24 cellular contexts compared by ENCODE assay signal in genomic region chrX:6701085-6701484, GRCh38.
"Had no signal": no experiment of that assay in that cellular context is flagged by ENCODE, and none has a peak within 500 bp of the region (broad histone marks: within the 10 kb centered on the region; RNA-seq: fewer than 3 reads in every experiment).

No MANE protein-coding gene starts in this region.

- H3K36me3 ChIP-seq: neural progenitor cell, ovary, right lobe of liver, sigmoid colon, stomach, thoracic aorta, thyroid gland, tibial nerve, upper lobe of left lung, vagina had no signal

- H3K27ac ChIP-seq: neural progenitor cell, ovary, parathyroid adenoma, psoas muscle, right lobe of liver, sigmoid colon, stomach, thoracic aorta, thyroid gland, tibial nerve, upper lobe of left lung, vagina had no signal

- H3K4me1 ChIP-seq: parathyroid adenoma, psoas muscle, right lobe of liver, sigmoid colon, stomach, thyroid gland, tibial nerve, upper lobe of left lung, vagina had no signal

- DNase-seq: occipital lobe; ovary; posterior cingulate gyrus; psoas muscle; right cardiac atrium; right lobe of liver; sigmoid colon; small intestine; stimulated activated CD4-positive, alpha-beta T cell treated with anti-CD3 and anti-CD28 coated beads, Interleukin-15, amount 100 ng/mL, for 24 hours; stimulated activated CD4-positive, alpha-beta T cell treated with anti-CD3 and anti-CD28 coated beads, Interleukin-2, amount 100 ng/mL, for 24 hours; stimulated activated CD4-positive, alpha-beta T cell treated with anti-CD3 and anti-CD28 coated beads, Interleukin-2, amount 100 ng/mL, for 48 hours; stimulated activated CD4-positive, alpha-beta T cell treated with anti-CD3 and anti-CD28 coated beads, Interleukin-4, amount 100 ng/mL, for 24 hours; stimulated activated naive B cell treated with anti-CD40 and anti-IgM and Interleukin-4, amounts not matched to agents 10 μg/mL and 1 μg/mL and 100 μg/mL, for 72 hours; stimulated activated naive CD4-positive, alpha-beta T cell treated with Interleukin-2 at 50 U/mL for 16 hours; stomach; thyroid gland; trophoblast cell; upper lobe of left lung had no signal

- H3K79me2 ChIP-seq: parathyroid adenoma had no signal

- ATAC-seq: psoas muscle; right cardiac atrium; right lobe of liver; stimulated activated effector memory CD8-positive, alpha-beta T cell treated with anti-CD3 and anti-CD28 coated beads, Interleukin-12 subunit alpha, Interleukin-12 subunit beta, amount 100 ng/mL, for 72 hours; stimulated activated naive B cell treated with anti-CD40 and anti-IgM and Interleukin-4, amounts not matched to agents 10 μg/mL and 1 μg/mL and 100 μg/mL, for 72 hours had no signal

- H3K27me3 ChIP-seq: neural progenitor cell, ovary, right lobe of liver, sigmoid colon, stomach, thyroid gland, tibial nerve, upper lobe of left lung, vagina had no signal

- H3K4me3 ChIP-seq: neural progenitor cell, ovary, psoas muscle, right lobe of liver, sigmoid colon, stomach, thoracic aorta, thyroid gland, tibial nerve, upper lobe of left lung, vagina had no signal

- H3K9ac ChIP-seq: neural progenitor cell, parathyroid adenoma had no signal

- H3K4me2 ChIP-seq: neural progenitor cell had no signal

- H2AFZ ChIP-seq: neural progenitor cell, parathyroid adenoma had no signal

- H3K9me3 ChIP-seq: ovary, psoas muscle, right lobe of liver, sigmoid colon, stomach, thoracic aorta, thyroid gland, tibial nerve, upper lobe of left lung, vagina had no signal
